Comparison of ENCODE assay signal across 9 cellular contexts in the genomic region with DNA sequence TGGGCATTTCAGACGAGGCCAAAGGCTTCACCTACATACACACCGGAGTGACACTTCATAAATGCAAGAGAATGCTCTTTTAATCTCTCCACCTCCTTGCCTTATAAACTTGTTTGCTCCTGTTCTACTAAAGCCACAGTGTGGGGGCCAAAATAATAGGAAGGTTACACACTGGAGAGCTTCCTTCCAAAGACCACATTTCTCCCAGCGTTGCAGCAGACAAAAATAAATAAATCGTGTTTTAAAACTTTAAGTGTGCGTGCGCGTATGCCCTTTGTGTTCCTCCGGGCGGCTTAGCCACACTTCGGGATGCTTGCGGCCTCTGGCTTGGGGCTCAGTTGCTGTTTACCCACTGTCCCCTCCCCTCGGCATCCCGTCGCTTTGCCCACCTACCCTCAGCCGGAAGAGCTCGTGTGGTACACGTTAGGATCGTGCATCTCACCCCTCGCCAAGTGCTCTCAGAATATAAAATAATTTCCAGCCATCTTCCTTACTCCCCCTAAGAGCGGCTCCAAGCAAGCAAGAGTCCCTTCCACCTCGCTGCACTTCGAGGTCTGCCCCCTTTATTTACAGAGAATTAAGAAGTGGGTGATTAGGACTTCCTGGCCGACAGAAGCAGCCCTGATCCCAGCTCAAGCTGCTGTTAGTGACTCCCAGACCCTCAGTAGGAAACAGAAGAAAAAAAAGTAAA. TPM values are rescaled to one million over a fixed set of nuclear protein-coding genes. Genes with fewer than 3 reads are reported as not detected.
DNase-seq lines count a peak whose midpoint lies in the region; TF ChIP-seq lines count a peak whose summit lies in the region.
"Had no signal": no experiment of that assay in that cellular context is flagged by ENCODE, and none has a peak within 500 bp of the region (broad histone marks: within the 10 kb centered on the region; RNA-seq: fewer than 3 reads in every experiment).

No MANE protein-coding gene starts in this region.

- peaks cover 13% of the 10 kb centered on the region for H3K27me3 Mint-ChIP-seq in HFFc6 (ENCODE audit: insufficient read depth)

- peak overlapping the region; percentile 84 for H3K27ac ChIP-seq in cingulate gyrus (ENCODE audit: low read depth, low read length)

- no peak for TF ChIP-seq CTCF in HFFc6 (IDR thresholded peaks at IDR 0.05)

- no peaks in the 10 kb centered on the region for H3K9me3 ChIP-seq in mucosa of stomach (ENCODE audit: control insufficient read depth, low read length)

- peak overlapping the region; percentile 98 for H3K27ac Mint-ChIP-seq in HFFc6

- peak overlapping the region; percentile 67 for H3K4me3 ChIP-seq in mucosa of stomach (ENCODE audit: low read length)

- peaks cover 19% of the 10 kb centered on the region for H3K4me1 ChIP-seq in mucosa of stomach (ENCODE audit: control insufficient read depth, insufficient read depth, low read length)

- DNase-seq in 8988T (peak; percentile 37), HFFc6 (no peak), NOMO-1 treated with DMSO at 0.1 percent for 48 hours (lab: John Stamatoyannopoulos, UW; ENCODE audit: unreplicated experiment) (no peak), mucosa of gallbladder (ENCODE audit: low spot score) (no peak), SHP77 (lab: John Stamatoyannopoulos, UW) (no peak)
- no peak for DNase-seq in stimulated activated CD8-positive, alpha-beta memory T cell treated with anti-CD3 and anti-CD28 coated beads, Interleukin-4, amount 100 ng/mL, for 48 hours
- DNase-seq: OCI-M1 had no signal

- H3K9ac ChIP-seq in mucosa of stomach (ENCODE audit: low read length) = peak overlapping the region; percentile 77

- peaks cover 55% of the 10 kb centered on the region for H3K4me1 Mint-ChIP-seq in HFFc6 (ENCODE audit: low read depth)

- no peaks in the 10 kb centered on the region for H3K36me3 ChIP-seq in mucosa of stomach (ENCODE audit: control insufficient read depth, insufficient read depth, low read length)

- peaks cover 56% of the 10 kb centered on the region for H3K36me3 Mint-ChIP-seq in HFFc6 (ENCODE audit: low read depth)

- no peaks in the 10 kb centered on the region for H3K9me3 Mint-ChIP-seq in HFFc6

- no peaks in the 10 kb centered on the region for H3K27me3 ChIP-seq in mucosa of stomach (ENCODE audit: control insufficient read depth, insufficient read depth, low read length)

- H3K4me3 Mint-ChIP-seq in HFFc6 = peak overlapping the region; percentile 98

RNA-seq across cellular contexts. Expression of a gene that starts 3.3 kb away (rescaled TPM):
- 10 to 100 TPM; 31.8 to 48.0 (median 42.8) TPM for total RNA-seq in HFFc6 (2021; fragmentation: NEBNext Ultra II Directional; extraction: Animal tissue kit (Norgen Biotek cat#: 25700))
- total RNA-seq in mucosa of gallbladder = 41.4 TPM
